Comparison of ENCODE assay signal across 11 cellular contexts in genomic region chr5:14593326-14594036, GRCh38. TPM values are rescaled to one million over a fixed set of nuclear protein-coding genes. Genes with fewer than 3 reads are reported as not detected.
DNase-seq lines count a peak whose midpoint lies in the region; ATAC-seq and TF ChIP-seq lines count a peak whose summit lies in the region.
"Had no signal": no experiment of that assay in that cellular context is flagged by ENCODE, and none has a peak within 500 bp of the region (broad histone marks: within the 10 kb centered on the region; RNA-seq: fewer than 3 reads in every experiment).

No MANE protein-coding gene starts in this region.

- H3K27ac ChIP-seq in CD8-positive, alpha-beta T cell (ENCODE audit: low read depth, low read length) = peak overlapping the region; percentile 52
- H3K27ac ChIP-seq in naive thymus-derived CD4-positive, alpha-beta T cell (ENCODE audit: low read depth, low read length) = peak overlapping the region; percentile 70
- H3K27ac ChIP-seq in heart left ventricle (peak overlapping the region in 1 of 12 donors; percentile 90), esophagus squamous epithelium (peak overlapping the region in 2 of 4 donors; percentile 1 to 25)
- H3K27ac ChIP-seq: vagina had no signal

- POLR2A ChIA-PET in CD8-positive, alpha-beta T cell (lab: Charles Lee) = interaction anchor here (1.1 to 5.2 kb wide), 2 partner anchors 11 to 26 kb away, joined by 3 to 64 read pairs; partner anchors contain the start of gene OTULINL
- POLR2A ChIA-PET in activated CD8-positive, alpha-beta T cell treated with anti-CD3 and anti-CD28 coated beads, Interleukin-2, amount 10 ng/mL, durations not matched to agents 7 days and 5 days (lab: Charles Lee) = interaction anchor here (0.6 to 5.8 kb wide), 6 partner anchors 10 to 227 kb away, joined by 3 to 95 read pairs (median 6); partner anchors contain the start of gene OTULINL
- POLR2A ChIA-PET in naive thymus-derived CD4-positive, alpha-beta T cell (lab: Charles Lee) = interaction anchor here (0.8 to 6.6 kb wide), 4 partner anchors 9 to 180 kb away, joined by 3 to 65 read pairs (median 6); partner anchors contain the start of gene OTULINL

- peak overlapping the region; percentile 93 for H3K27ac Mint-ChIP-seq in CD8-positive, alpha-beta T cell
- peak overlapping the region; percentile 97 for H3K27ac Mint-ChIP-seq in activated CD8-positive, alpha-beta T cell treated with anti-CD3 and anti-CD28 coated beads, Interleukin-2, amount 10 ng/mL, durations not matched to agents 7 days and 5 days
- H3K27ac Mint-ChIP-seq in naive thymus-derived CD4-positive, alpha-beta T cell = peak overlapping the region; percentile 94 to 99 (median 97)
- H3K27ac Mint-ChIP-seq: brain had no signal

- no peaks in the 10 kb centered on the region for H3K36me3 Mint-ChIP-seq in CD8-positive, alpha-beta T cell
- H3K36me3 Mint-ChIP-seq in activated CD8-positive, alpha-beta T cell treated with anti-CD3 and anti-CD28 coated beads, Interleukin-2, amount 10 ng/mL, durations not matched to agents 7 days and 5 days (ENCODE audit: low read depth) = peaks cover 67% of the 10 kb centered on the region
- H3K36me3 Mint-ChIP-seq in naive thymus-derived CD4-positive, alpha-beta T cell = peaks cover 0 to 37% (median 0%) of the 10 kb centered on the region in 5 donors
- H3K36me3 Mint-ChIP-seq: brain had no signal

- intact Hi-C loops in CD8-positive, alpha-beta T cell (cut with DNase I, micrococcal nuclease) = no loop called here
- intact Hi-C loops in naive thymus-derived CD4-positive, alpha-beta T cell (cut with micrococcal nuclease) = loop anchor here (2.0 to 10.0 kb wide), 7 partner anchors 35 to 1871 kb away; partner anchors contain the start of genes OTULIN (in 1 of the 2) and ZNF622 (in 1 of the 2)
- intact Hi-C loops in heart left ventricle (cut with DNase I) (no loop called here), esophagus squamous epithelium (cut with DNase I) (no loop called here), left ventricle myocardium superior (cut with micrococcal nuclease) (no loop called here)

- ATAC-seq in CD8-positive, alpha-beta T cell = peak; percentile 37
- ATAC-seq in HG03432 (IDR thresholded peaks at IDR 0.05; ENCODE audit: unreplicated experiment) (peak; percentile 23), heart left ventricle (no peak), left ventricle myocardium superior (no peak)
- ATAC-seq in activated CD8-positive, alpha-beta T cell treated with anti-CD3 and anti-CD28 coated beads, Interleukin-2, amount 10 ng/mL, durations not matched to agents 7 days and 5 days = peak; percentile 50
- ATAC-seq in naive thymus-derived CD4-positive, alpha-beta T cell = peak; percentile 22

- 76 to 83% (median 77%) methylated on average over 4 of the region's 4 CpGs for WGBS in heart left ventricle, 4 donors
- WGBS in esophagus squamous epithelium, 2 donors = 44 to 73% methylated on average over 4 of the region's 4 CpGs

- H3K9me3 ChIP-seq in CD8-positive, alpha-beta T cell (ENCODE audit: low read length) = no peaks in the 10 kb centered on the region
- H3K9me3 ChIP-seq in naive thymus-derived CD4-positive, alpha-beta T cell (ENCODE audit: control insufficient read depth in 2 of 3, low read length in 3 of 3) = no peaks in the 10 kb centered on the region
- no peaks in the 10 kb centered on the region for H3K9me3 ChIP-seq in heart left ventricle
- H3K9me3 ChIP-seq in esophagus squamous epithelium = no peaks in the 10 kb centered on the region
- H3K9me3 ChIP-seq: vagina had no signal

- peaks cover 96% of the 10 kb centered on the region for H3K4me1 Mint-ChIP-seq in CD8-positive, alpha-beta T cell (ENCODE audit: low read depth)
- peaks cover 98% of the 10 kb centered on the region for H3K4me1 Mint-ChIP-seq in activated CD8-positive, alpha-beta T cell treated with anti-CD3 and anti-CD28 coated beads, Interleukin-2, amount 10 ng/mL, durations not matched to agents 7 days and 5 days (ENCODE audit: low read depth)
- H3K4me1 Mint-ChIP-seq in naive thymus-derived CD4-positive, alpha-beta T cell = peaks cover 77 to 97% (median 90%) of the 10 kb centered on the region in 7 donors

- H3K9me3 Mint-ChIP-seq in CD8-positive, alpha-beta T cell = no peaks in the 10 kb centered on the region
- H3K9me3 Mint-ChIP-seq in activated CD8-positive, alpha-beta T cell treated with anti-CD3 and anti-CD28 coated beads, Interleukin-2, amount 10 ng/mL, durations not matched to agents 7 days and 5 days (ENCODE audit: insufficient read depth) = no peaks in the 10 kb centered on the region
- H3K9me3 Mint-ChIP-seq in naive thymus-derived CD4-positive, alpha-beta T cell = no peaks in the 10 kb centered on the region

- no peak for TF ChIP-seq POLR2A in heart left ventricle (IDR thresholded peaks at IDR 0.05)
- no peak for TF ChIP-seq POLR2A in esophagus squamous epithelium (IDR thresholded peaks at IDR 0.05)

- no peaks in the 10 kb centered on the region for H3K27me3 Mint-ChIP-seq in CD8-positive, alpha-beta T cell (ENCODE audit: low read depth)
- no peaks in the 10 kb centered on the region for H3K27me3 Mint-ChIP-seq in activated CD8-positive, alpha-beta T cell treated with anti-CD3 and anti-CD28 coated beads, Interleukin-2, amount 10 ng/mL, durations not matched to agents 7 days and 5 days (ENCODE audit: low read depth)
- H3K27me3 Mint-ChIP-seq in naive thymus-derived CD4-positive, alpha-beta T cell = no peaks in the 10 kb centered on the region
- H3K27me3 Mint-ChIP-seq: brain had no signal

- no peak for TF ChIP-seq CTCF in CD8-positive, alpha-beta T cell (IDR thresholded peaks at IDR 0.05)
- TF ChIP-seq CTCF in heart left ventricle (IDR thresholded peaks at IDR 0.05) = no peak
- no peak for TF ChIP-seq CTCF in esophagus squamous epithelium (IDR thresholded peaks at IDR 0.05)

- peak in 4 of 7 experiments; percentile 13 to 36 (median 26) for DNase-seq in CD8-positive, alpha-beta T cell
- peak; percentile 78 for DNase-seq in activated CD8-positive, alpha-beta T cell treated with anti-CD3 and anti-CD28 coated beads, Interleukin-2, amount 10 ng/mL, durations not matched to agents 7 days and 5 days
- DNase-seq in naive thymus-derived CD4-positive, alpha-beta T cell = peak in 3 of 9 donors; percentile 11 to 27 (median 18)
- no peak for DNase-seq in heart left ventricle
- DNase-seq in esophagus squamous epithelium (lab: John Stamatoyannopoulos, UW) = no peak
- no peak for DNase-seq in left ventricle myocardium superior
- DNase-seq in NCI-H187 (lab: John Stamatoyannopoulos, UW) = no peak
- DNase-seq: NCI-H1930 had no signal

- peak overlapping the region; percentile 46 for H3K4me3 ChIP-seq in CD8-positive, alpha-beta T cell (ENCODE audit: low read depth, low read length)
- H3K4me3 ChIP-seq in naive thymus-derived CD4-positive, alpha-beta T cell (ENCODE audit: low read length) = no peak overlapping the region
- no peak overlapping the region for H3K4me3 ChIP-seq in heart left ventricle
- H3K4me3 ChIP-seq in esophagus squamous epithelium = no peak overlapping the region
- H3K4me3 ChIP-seq: vagina had no signal

- peak overlapping the region; percentile 63 for H3K4me3 Mint-ChIP-seq in CD8-positive, alpha-beta T cell
- H3K4me3 Mint-ChIP-seq in activated CD8-positive, alpha-beta T cell treated with anti-CD3 and anti-CD28 coated beads, Interleukin-2, amount 10 ng/mL, durations not matched to agents 7 days and 5 days = peak overlapping the region; percentile 66
- H3K4me3 Mint-ChIP-seq in naive thymus-derived CD4-positive, alpha-beta T cell = peak overlapping the region; percentile 57 to 84 (median 76)
- H3K4me3 Mint-ChIP-seq: brain had no signal

- CTCF ChIA-PET in CD8-positive, alpha-beta T cell (lab: Charles Lee) = interaction anchor here (0.9 to 3.9 kb wide), 5 partner anchors 10 to 400 kb away, joined by 3 to 30 read pairs (median 7); partner anchors contain the start of gene OTULINL
- CTCF ChIA-PET in activated CD8-positive, alpha-beta T cell treated with anti-CD3 and anti-CD28 coated beads, Interleukin-2, amount 10 ng/mL, durations not matched to agents 7 days and 5 days (lab: Charles Lee) = interaction anchor here (0.9 to 6.0 kb wide), 7 partner anchors 10 to 229 kb away, joined by 3 to 56 read pairs (median 13); partner anchors contain the start of gene OTULINL
- CTCF ChIA-PET in naive thymus-derived CD4-positive, alpha-beta T cell (lab: Charles Lee) = interaction anchor here (0.6 to 3.1 kb wide), 3 partner anchors 11 to 61 kb away, joined by 3 to 13 read pairs (median 4); partner anchors contain the start of gene OTULINL

- no peaks in the 10 kb centered on the region for H3K27me3 ChIP-seq in CD8-positive, alpha-beta T cell (ENCODE audit: insufficient read depth, low read length)
- no peaks in the 10 kb centered on the region for H3K27me3 ChIP-seq in naive thymus-derived CD4-positive, alpha-beta T cell (ENCODE audit: control insufficient read depth in 2 of 2, insufficient read depth in 2 of 2, low read length in 2 of 2)
- H3K27me3 ChIP-seq in heart left ventricle = peaks cover 0 to 4% (median 0%) of the 10 kb centered on the region in 9 donors
- no peaks in the 10 kb centered on the region for H3K27me3 ChIP-seq in esophagus squamous epithelium
- H3K27me3 ChIP-seq: vagina had no signal

- no peaks in the 10 kb centered on the region for H3K36me3 ChIP-seq in CD8-positive, alpha-beta T cell (ENCODE audit: insufficient read depth, low read length)
- H3K36me3 ChIP-seq in naive thymus-derived CD4-positive, alpha-beta T cell (ENCODE audit: control insufficient read depth in 2 of 3, insufficient read depth in 3 of 3, low read length in 3 of 3) = no peaks in the 10 kb centered on the region
- no peaks in the 10 kb centered on the region for H3K36me3 ChIP-seq in heart left ventricle
- H3K36me3 ChIP-seq in esophagus squamous epithelium = no peaks in the 10 kb centered on the region
- H3K36me3 ChIP-seq: vagina had no signal

- H3K4me1 ChIP-seq in CD8-positive, alpha-beta T cell (ENCODE audit: insufficient read depth, low read length) = peaks cover 93% of the 10 kb centered on the region
- peaks cover 59 to 68% of the 10 kb centered on the region in 2 donors for H3K4me1 ChIP-seq in naive thymus-derived CD4-positive, alpha-beta T cell (ENCODE audit: control insufficient read depth in 2 of 2, insufficient read depth in 2 of 2, low read length in 2 of 2)
- H3K4me1 ChIP-seq in heart left ventricle (peaks cover 0 to 91% (median 0%) of the 10 kb centered on the region in 12 donors), esophagus squamous epithelium (peaks cover 0 to 20% (median 3%) of the 10 kb centered on the region in 3 donors)
- H3K4me1 ChIP-seq: vagina had no signal

RNA-seq across cellular contexts. Expression of gene OTULINL, which starts 11.9 kb away (rescaled TPM):
- 10 to 100 TPM; 91.8 to 93.1 TPM for total RNA-seq in CD8-positive, alpha-beta T cell
- total RNA-seq in activated CD8-positive, alpha-beta T cell treated with anti-CD3 and anti-CD28 coated beads, Interleukin-2, amount 10 ng/mL, durations not matched to agents 7 days and 5 days = 10 to 100 TPM; 59.6 to 68.3 TPM
- 10 to 100 TPM; 26.1 to 44.7 (median 32.4) TPM for total RNA-seq in naive thymus-derived CD4-positive, alpha-beta T cell
- 10 to 100 TPM; 25.7 to 31.0 TPM for polyA plus RNA-seq in naive thymus-derived CD4-positive, alpha-beta T cell
- total RNA-seq in heart left ventricle (10 to 100 TPM in 2 of 9 donors, 1 to 10 TPM in 6, under 1 TPM in 1; 0.99 to 13.6 (median 1.9) TPM), esophagus squamous epithelium (10 to 100 TPM in 1 of 4 donors, 1 to 10 TPM in 2, under 1 TPM in 1; 0.79 to 17.1 (median 4.5) TPM), left ventricle myocardium superior (3.1 TPM)
- polyA plus RNA-seq in heart left ventricle = under 1 TPM; 0.65 to 1.00 TPM

Comparison
In these comparisons a context has a peak if more than half of its experiments do, and no peak if none do; other contexts are left out.
1. ATAC-seq: peak in CD8-positive, alpha-beta T cell (single experiment), HG03432 (single experiment), activated CD8-positive, alpha-beta T cell treated with anti-CD3 and anti-CD28 coated beads, Interleukin-2, amount 10 ng/mL, durations not matched to agents 7 days and 5 days (single experiment) and naive thymus-derived CD4-positive, alpha-beta T cell (single experiment); none in heart left ventricle (0 of 4) and left ventricle myocardium superior (single experiment).
2. DNase-seq: peak in CD8-positive, alpha-beta T cell (4 of 7) and activated CD8-positive, alpha-beta T cell treated with anti-CD3 and anti-CD28 coated beads, Interleukin-2, amount 10 ng/mL, durations not matched to agents 7 days and 5 days (single experiment); none in heart left ventricle (0 of 5), esophagus squamous epithelium (single experiment), left ventricle myocardium superior (single experiment) and NCI-H187 (0 of 2).
3. intact Hi-C loops: an anchor here in naive thymus-derived CD4-positive, alpha-beta T cell (2.0 to 10.0 kb wide); none called in CD8-positive, alpha-beta T cell, heart left ventricle, esophagus squamous epithelium and left ventricle myocardium superior.
4. Peak in every context shown above with its lines, with median percentiles within 50 percentile points of each other: H3K27ac Mint-ChIP-seq and H3K4me3 Mint-ChIP-seq.